13 cellular contexts compared by ENCODE assay signal in genomic region chr21:34446946-34447345, GRCh38. TPM values are rescaled to one million over a fixed set of nuclear protein-coding genes. Genes with fewer than 3 reads are reported as not detected.
A peak's percentile ranks its signal among the peaks of the same experiment; 100 is the strongest.
DNase-seq lines count a peak whose midpoint lies in the region; ATAC-seq and TF ChIP-seq lines count a peak whose summit lies in the region.
"Not testable (repeated sequence)": the region's sequence is repeated elsewhere in the genome, so short reads cannot be mapped to it uniquely, and the experiment has no call there.
"Had no signal": no experiment of that assay in that cellular context is flagged by ENCODE, and none has a peak within 500 bp of the region (broad histone marks: within the 10 kb centered on the region; RNA-seq: fewer than 3 reads in every experiment).

No MANE protein-coding gene starts in this region.

- intact Hi-C loops in Right ventricle myocardium inferior (cut with DNase I); heart left ventricle (cut with DNase I); left cardiac atrium (cut with DNase I); right cardiac atrium (cut with DNase I); mucosa of descending colon (cut with DNase I, micrococcal nuclease): not testable (repeated sequence)

- not testable (repeated sequence) for TF ChIP-seq POLR2A in heart left ventricle (IDR thresholded peaks at IDR 0.05)

- H3K27me3 ChIP-seq in heart left ventricle; right cardiac atrium (ENCODE audit: control insufficient read depth, insufficient read depth): not testable (repeated sequence)

- ATAC-seq in Right ventricle myocardium inferior (peak; percentile 72), heart left ventricle (peak; percentile 83 to 88 (median 86)), left cardiac atrium (peak; percentile 44 to 70), right cardiac atrium (peak; percentile 43 to 50), mucosa of descending colon (peak; percentile 39)

- TF ChIP-seq CTCF in heart left ventricle (IDR thresholded peaks at IDR 0.05); mucosa of descending colon (IDR thresholded peaks at IDR 0.05): not testable (repeated sequence)

- no CpG with 5 or more reads among the region's 9 CpGs for WGBS in heart left ventricle, 4 donors
- WGBS in right cardiac atrium: no CpG with 5 or more reads among the region's 9 CpGs

- DNase-seq in Right ventricle myocardium inferior (ENCODE audit: missing footprints); heart left ventricle; left cardiac atrium; right cardiac atrium; mucosa of descending colon: not testable (repeated sequence)

- H3K36me3 ChIP-seq in heart left ventricle; mucosa of descending colon (ENCODE audit: low read depth): not testable (repeated sequence)

- H3K9me3 ChIP-seq in heart left ventricle; right cardiac atrium (ENCODE audit: control insufficient read depth, low read length); mucosa of descending colon: not testable (repeated sequence)

- H3K4me3 ChIP-seq in heart left ventricle; right cardiac atrium (ENCODE audit: low read length); mucosa of descending colon: not testable (repeated sequence)

- not testable (repeated sequence) for H3K27ac ChIP-seq in heart left ventricle; right cardiac atrium (ENCODE audit: low read length)

- H3K4me1 ChIP-seq in heart left ventricle; right cardiac atrium (ENCODE audit: control insufficient read depth, insufficient read depth, low read length); mucosa of descending colon (ENCODE audit: low read depth): not testable (repeated sequence)

RNA-seq across cellular contexts. Expression of gene SMIM34, which starts 23.2 kb away (rescaled TPM):
- total RNA-seq in Right ventricle myocardium inferior: not detected
- under 1 TPM in 2 of 9 donors, not detected in 7; 0.25 to 0.69 TPM for total RNA-seq in heart left ventricle
- polyA plus RNA-seq in heart left ventricle: not detected
- total RNA-seq in left cardiac atrium: not detected
- under 1 TPM in 2 of 4 donors, not detected in 2; 0.26 to 0.34 TPM for total RNA-seq in right cardiac atrium
- polyA plus RNA-seq in right cardiac atrium: not detected
- not detected for total RNA-seq in mucosa of descending colon
- total RNA-seq: A673; CD4-positive, alpha-beta memory T cell; CD4-positive, CD25-positive, alpha-beta regulatory T cell; CD8-positive, alpha-beta memory T cell; Daoy; GM12878 had no signal
- polyA plus RNA-seq: AG04450; CD14-positive monocyte; CD4-positive, alpha-beta memory T cell; CD4-positive, CD25-positive, alpha-beta regulatory T cell; CD8-positive, alpha-beta memory T cell; GM12878 had no signal
